9 cellular contexts compared by ENCODE assay signal in the genomic region with DNA sequence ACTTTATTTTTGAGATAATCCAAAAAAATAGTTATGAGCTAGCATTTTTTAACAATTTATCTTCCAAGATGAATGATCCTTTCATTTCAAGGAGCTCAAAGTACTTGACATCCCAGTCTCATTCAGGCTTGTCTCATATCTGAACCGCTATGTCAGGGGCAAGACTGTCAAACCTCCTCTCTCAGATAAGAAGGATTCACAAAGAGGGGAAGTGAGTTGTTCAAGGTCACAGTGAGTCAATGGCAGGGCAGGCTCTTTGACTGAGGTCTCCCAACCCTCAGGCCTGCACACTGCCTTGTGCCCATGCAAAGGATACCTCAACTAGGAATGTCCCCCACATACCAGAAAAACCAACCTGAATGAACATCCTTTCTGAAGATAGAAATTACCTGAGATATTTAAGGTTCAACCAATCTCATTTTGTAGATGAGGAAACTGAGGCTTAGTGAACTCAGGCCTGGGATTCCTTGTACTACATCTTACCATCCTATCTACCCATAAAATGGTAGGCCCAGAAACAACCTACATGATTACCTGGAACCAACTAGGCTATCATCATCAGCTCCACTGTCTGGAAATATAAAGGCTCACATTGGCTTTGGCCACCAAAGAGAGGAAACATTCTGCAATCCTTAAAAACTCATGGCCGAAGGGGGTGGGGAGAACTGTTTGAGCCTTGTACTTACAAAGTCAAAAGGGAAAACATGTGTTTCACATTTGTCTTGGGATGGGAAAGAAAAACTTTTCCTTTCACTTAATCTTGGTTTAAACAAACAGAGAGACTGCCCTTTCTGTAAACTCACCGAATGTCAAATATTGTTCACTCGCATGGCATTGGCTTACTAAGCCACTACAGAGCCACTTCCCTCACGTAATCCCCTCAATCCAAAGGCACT. TPM values are rescaled to one million over a fixed set of nuclear protein-coding genes. Genes with fewer than 3 reads are reported as not detected.
DNase-seq lines count a peak whose midpoint lies in the region; ATAC-seq and TF ChIP-seq lines count a peak whose summit lies in the region.
"Had no signal": no experiment of that assay in that cellular context is flagged by ENCODE, and none has a peak within 500 bp of the region (broad histone marks: within the 10 kb centered on the region; RNA-seq: fewer than 3 reads in every experiment).

No MANE protein-coding gene starts in this region.

- H3K27me3 ChIP-seq in upper lobe of right lung, result no peaks in the 10 kb centered on the region

- peak; percentile 15 for ATAC-seq in left lobe of liver
- ATAC-seq in upper lobe of right lung, result no peak
- no peak for ATAC-seq in HG03565 (IDR thresholded peaks at IDR 0.05; ENCODE audit: unreplicated experiment)
- ATAC-seq in HG02623 (IDR thresholded peaks at IDR 0.05; ENCODE audit: unreplicated experiment), result no peak

- intact Hi-C loops in activated naive CD4-positive, alpha-beta T cell treated with anti-CD3 and anti-CD28 coated beads for 36 hours (cut with micrococcal nuclease), result loop anchor here (1.0 to 2.0 kb wide), 5 partner anchors 10 to 51 kb away; partner anchors contain the start of gene LIF
- intact Hi-C loops in upper lobe of right lung (cut with DNase I), result no loop called here

- no peaks in the 10 kb centered on the region for H3K9me3 Mint-ChIP-seq in activated naive CD4-positive, alpha-beta T cell treated with anti-CD3 and anti-CD28 coated beads for 36 hours
- no peaks in the 10 kb centered on the region for H3K9me3 Mint-ChIP-seq in activated naive CD8-positive, alpha-beta T cell (ENCODE audit: low read depth)

- no peak for TF ChIP-seq CTCF in upper lobe of right lung (IDR thresholded peaks at IDR 0.05)

- H3K4me1 Mint-ChIP-seq in activated naive CD4-positive, alpha-beta T cell treated with anti-CD3 and anti-CD28 coated beads for 36 hours (ENCODE audit: low read depth), result peaks cover 79% of the 10 kb centered on the region
- H3K4me1 Mint-ChIP-seq in activated naive CD8-positive, alpha-beta T cell (ENCODE audit: low read depth), result peaks cover 50% of the 10 kb centered on the region

- H3K27ac Mint-ChIP-seq in activated naive CD4-positive, alpha-beta T cell treated with anti-CD3 and anti-CD28 coated beads for 36 hours, result peak overlapping the region; percentile 95
- peak overlapping the region; percentile 81 for H3K27ac Mint-ChIP-seq in activated naive CD8-positive, alpha-beta T cell

- H3K27ac ChIP-seq in upper lobe of right lung, result peak overlapping the region; percentile 78

- peak; percentile 42 for DNase-seq in activated naive CD4-positive, alpha-beta T cell treated with anti-CD3 and anti-CD28 coated beads for 36 hours
- no peak for DNase-seq in activated naive CD4-positive, alpha-beta T cell treated with anti-CD3 and anti-CD28 coated beads, Interleukin-2, amount 50 U/mL, for 16 hours
- DNase-seq in left lobe of liver (ENCODE audit: low spot score) (no peak), upper lobe of right lung (no peak), SW480 (ENCODE audit: low spot score) (no peak)
- DNase-seq: cerebellar nuclear complex had no signal

- H3K36me3 ChIP-seq in upper lobe of right lung, result no peaks in the 10 kb centered on the region

- CTCF ChIA-PET in activated naive CD4-positive, alpha-beta T cell treated with anti-CD3 and anti-CD28 coated beads for 36 hours (lab: Charles Lee), result interaction anchor here (0.6 to 1.2 kb wide), 6 partner anchors 10 to 83 kb away, joined by 3 to 6 read pairs (median 3); no protein-coding TSS in a partner anchor

- peak overlapping the region; percentile 57 for H3K4me3 Mint-ChIP-seq in activated naive CD4-positive, alpha-beta T cell treated with anti-CD3 and anti-CD28 coated beads for 36 hours
- H3K4me3 Mint-ChIP-seq in activated naive CD8-positive, alpha-beta T cell, result no peak overlapping the region

- H3K9me3 ChIP-seq in upper lobe of right lung, result no peaks in the 10 kb centered on the region

- no peaks in the 10 kb centered on the region for H3K27me3 Mint-ChIP-seq in activated naive CD4-positive, alpha-beta T cell treated with anti-CD3 and anti-CD28 coated beads for 36 hours (ENCODE audit: low read depth)
- H3K27me3 Mint-ChIP-seq in activated naive CD8-positive, alpha-beta T cell, result no peaks in the 10 kb centered on the region

- no peak overlapping the region for H3K4me3 ChIP-seq in upper lobe of right lung

- H3K4me1 ChIP-seq in upper lobe of right lung, result peaks cover 33% of the 10 kb centered on the region

- H3K36me3 Mint-ChIP-seq in activated naive CD4-positive, alpha-beta T cell treated with anti-CD3 and anti-CD28 coated beads for 36 hours (ENCODE audit: low read depth), result peaks cover 2% of the 10 kb centered on the region
- no peaks in the 10 kb centered on the region for H3K36me3 Mint-ChIP-seq in activated naive CD8-positive, alpha-beta T cell

RNA-seq across cellular contexts. Expression of gene LIF, which starts 51.1 kb away (rescaled TPM):
- 100 to 1,000 TPM; 111 to 115 TPM for total RNA-seq in activated naive CD4-positive, alpha-beta T cell treated with anti-CD3 and anti-CD28 coated beads for 36 hours
- total RNA-seq in left lobe of liver (0.38 TPM), upper lobe of right lung (6.9 TPM)

Comparison
In these comparisons a context has a peak if more than half of its experiments do, and no peak if none do; other contexts are left out.
1. RNA of gene LIF, which starts 51.1 kb away (total RNA-seq): 111 to 115 TPM in activated naive CD4-positive, alpha-beta T cell treated with anti-CD3 and anti-CD28 coated beads for 36 hours; 6.9 TPM in upper lobe of right lung (single experiment) and 0.38 TPM in left lobe of liver (single experiment); every median in the first group is over 10 times any median in the second.